16 cellular contexts compared by ENCODE assay signal in the genomic region with DNA sequence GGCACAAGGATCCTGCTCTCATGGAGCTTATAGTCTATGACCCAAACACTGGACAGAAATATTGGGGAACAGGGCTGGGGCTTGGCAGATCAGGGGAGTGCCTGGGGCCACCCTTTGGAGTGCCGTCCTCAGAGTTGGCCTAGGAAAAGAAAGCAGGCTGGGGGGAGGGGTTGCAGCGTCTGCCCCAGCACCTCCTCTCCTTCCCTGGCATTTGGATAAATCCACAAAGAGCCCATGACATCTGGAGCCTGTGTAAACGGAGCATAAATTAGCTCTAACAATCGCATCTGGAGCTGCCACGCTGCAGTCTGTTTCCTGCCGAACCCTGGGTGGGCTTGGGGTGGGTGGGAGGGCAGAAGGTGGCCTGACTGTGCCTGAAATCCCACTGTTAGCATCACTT.
"Had no signal": no experiment of that assay in that cellular context is flagged by ENCODE, and none has a peak within 500 bp of the region (broad histone marks: within the 10 kb centered on the region; RNA-seq: fewer than 3 reads in every experiment).

No MANE protein-coding gene starts in this region.

- H3K27me3 ChIP-seq: body of pancreas, hepatocyte had no signal

- H3K4me1 Mint-ChIP-seq: activated naive CD8-positive, alpha-beta T cell treated with anti-CD3 and anti-CD28 coated beads for 36 hours; naive thymus-derived CD4-positive, alpha-beta T cell; stimulated activated effector memory CD8-positive, alpha-beta T cell treated with anti-CD3 and anti-CD28 coated beads, Interleukin-12 subunit alpha, Interleukin-12 subunit beta, amount 100 ng/mL, for 72 hours had no signal

- H3K27ac Mint-ChIP-seq: activated naive CD8-positive, alpha-beta T cell treated with anti-CD3 and anti-CD28 coated beads for 36 hours; activated T-helper 1 cell treated with anti-CD3 and anti-CD28 coated beads, Interleukin-12 subunit alpha, Interleukin-12 subunit beta, Interleukin-2, Interleukin-4 antibody, amounts not matched to agents 30 ng/mL and 10 ng/mL and 1 ng/mL, durations not matched to agents 14 hours and 24 hours and 36 hours; naive thymus-derived CD4-positive, alpha-beta T cell; stimulated activated effector memory CD8-positive, alpha-beta T cell treated with anti-CD3 and anti-CD28 coated beads, Interleukin-12 subunit alpha, Interleukin-12 subunit beta, amount 100 ng/mL, for 72 hours had no signal

- H3K4me3 Mint-ChIP-seq: activated naive CD8-positive, alpha-beta T cell treated with anti-CD3 and anti-CD28 coated beads for 36 hours; activated T-helper 1 cell treated with anti-CD3 and anti-CD28 coated beads, Interleukin-12 subunit alpha, Interleukin-12 subunit beta, Interleukin-2, Interleukin-4 antibody, amounts not matched to agents 30 ng/mL and 10 ng/mL and 1 ng/mL, durations not matched to agents 14 hours and 24 hours and 36 hours; naive thymus-derived CD4-positive, alpha-beta T cell; stimulated activated effector memory CD8-positive, alpha-beta T cell treated with anti-CD3 and anti-CD28 coated beads, Interleukin-12 subunit alpha, Interleukin-12 subunit beta, amount 100 ng/mL, for 72 hours had no signal

- DNase-seq: activated CD4-positive, alpha-beta T cell treated with anti-CD3 and anti-CD28 coated beads, Interleukin-2, amount 50 U/mL, for 1 hour; activated CD4-positive, CD25-positive, alpha-beta regulatory T cell; activated CD8-positive, alpha-beta memory T cell treated with anti-CD3 and anti-CD28 coated beads for 24 hours; activated naive CD8-positive, alpha-beta T cell treated with anti-CD3 and anti-CD28 coated beads for 36 hours; amygdala; body of pancreas; caudate nucleus; left lung; mammary epithelial cell; mucosa of descending colon; naive thymus-derived CD4-positive, alpha-beta T cell; nucleus accumbens; tibial artery had no signal

- H3K36me3 ChIP-seq: left lung, tibial artery had no signal

- H3K4me2 ChIP-seq: hepatocyte had no signal

- H2AFZ ChIP-seq: hepatocyte had no signal

- H3K9me3 Mint-ChIP-seq: stimulated activated effector memory CD8-positive, alpha-beta T cell treated with anti-CD3 and anti-CD28 coated beads, Interleukin-12 subunit alpha, Interleukin-12 subunit beta, amount 100 ng/mL, for 72 hours had no signal

- H3K27ac ChIP-seq: body of pancreas, hepatocyte, left lung, tibial artery had no signal

- H3K4me3 ChIP-seq: body of pancreas, hepatocyte, left lung, mucosa of descending colon, tibial artery had no signal

- ATAC-seq: body of pancreas; left lung; mucosa of descending colon; naive thymus-derived CD4-positive, alpha-beta T cell; stimulated activated effector memory CD8-positive, alpha-beta T cell treated with anti-CD3 and anti-CD28 coated beads, Interleukin-12 subunit alpha, Interleukin-12 subunit beta, amount 100 ng/mL, for 72 hours had no signal

- H3K36me3 Mint-ChIP-seq: activated naive CD8-positive, alpha-beta T cell treated with anti-CD3 and anti-CD28 coated beads for 36 hours had no signal

- H3K79me2 ChIP-seq: hepatocyte had no signal

- H3K4me1 ChIP-seq: body of pancreas, left lung, tibial artery had no signal

- H3K9me3 ChIP-seq: body of pancreas, left lung, mucosa of descending colon, tibial artery had no signal
